In the genomic region with DNA sequence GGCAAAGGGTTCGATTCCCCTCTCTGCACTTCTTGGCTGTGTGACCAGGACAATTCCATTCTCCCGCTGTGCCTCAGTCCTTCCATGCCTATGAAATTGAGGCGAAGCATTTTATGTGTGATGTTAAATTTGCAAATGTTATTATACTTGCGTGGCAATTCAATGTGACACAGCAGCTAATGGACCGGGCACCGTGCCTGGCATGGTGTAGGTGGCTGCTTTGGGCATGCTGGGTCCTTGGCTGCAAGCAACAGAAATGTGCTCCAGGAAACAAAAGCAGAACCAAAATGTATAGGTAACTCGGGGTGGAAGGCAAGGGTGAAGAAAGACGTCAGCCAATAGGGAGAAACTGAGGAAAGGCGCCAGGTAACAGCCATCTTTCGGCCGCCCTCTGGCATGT, we compare ENCODE assay signal across 21 cellular contexts. TPM values are rescaled to one million over a fixed set of nuclear protein-coding genes. Genes with fewer than 3 reads are reported as not detected.
"Had no signal": no experiment of that assay in that cellular context is flagged by ENCODE, and none has a peak within 500 bp of the region (broad histone marks: within the 10 kb centered on the region; RNA-seq: fewer than 3 reads in every experiment).

No MANE protein-coding gene starts in this region.

- H3K36me3 ChIP-seq: MG63, SJSA1 had no signal

- H3K4me1 ChIP-seq: SJSA1 had no signal

- H3K4me3 ChIP-seq: MG63, SJSA1, SK-N-MC had no signal

- H3K27ac ChIP-seq: SJSA1, SK-N-MC had no signal

- H3K9me3 ChIP-seq: MG63 had no signal

- DNase-seq: Karpas-422, KBM-7, MG63, NCI-H1092, NCI-H1105 treated with DMSO at 0.1 percent for 48 hours, NCI-H1417 treated with DMSO at 0.1 percent for 48 hours, NCI-H146, NCI-H1694 treated with DMSO at 0.1 percent for 48 hours, NCI-H2029, NCI-H2081 treated with DMSO at 0.1 percent for 48 hours, NCI-H2171 treated with DMSO at 0.1 percent for 48 hours, NCI-H524, NCI-H69, NCI-H774, Right ventricle myocardium superior, RPMI8226, SIG-M5 had no signal

- H3K27me3 ChIP-seq: MG63 had no signal

RNA-seq across cellular contexts. Expression of gene TINCR, which starts 37.1 kb away (rescaled TPM):
- total RNA-seq: HT-29, NCI-H460, Right ventricle myocardium superior, SJSA1 had no signal
